ENCODE assay signal across 13 cellular contexts in genomic region chr10:130816116-130816901, GRCh38.
DNase-seq lines count a peak whose midpoint lies in the region; ATAC-seq and TF ChIP-seq lines count a peak whose summit lies in the region.
"Had no signal": no experiment of that assay in that cellular context is flagged by ENCODE, and none has a peak within 500 bp of the region (broad histone marks: within the 10 kb centered on the region; RNA-seq: fewer than 3 reads in every experiment).

No MANE protein-coding gene starts in this region.

- no peak overlapping the region for H3K27ac ChIP-seq in effector memory CD4-positive, alpha-beta T cell (ENCODE audit: insufficient read depth, low read length, poor library complexity, severe bottlenecking)
- H3K27ac ChIP-seq: BLaER1 treated with 17β-estradiol and CSF1 and Interleukin-3, amounts not matched to agents 10 nM and 100 nM had no signal

- H3K4me3 Mint-ChIP-seq in natural killer cell treated with Interleukin-12 subunit alpha and Interleukin-12 subunit beta and Interleukin-15 and Interleukin-18, amount 100 ng/mL, for 72 hours: no peak overlapping the region
- H3K4me3 Mint-ChIP-seq in natural killer cell: no peak overlapping the region
- H3K4me3 Mint-ChIP-seq in type B pancreatic cell: no peak overlapping the region
- H3K4me3 Mint-ChIP-seq: CD4-positive, CD25-positive, alpha-beta regulatory T cell had no signal

- H3K27me3 Mint-ChIP-seq in natural killer cell treated with Interleukin-12 subunit alpha and Interleukin-12 subunit beta and Interleukin-15 and Interleukin-18, amount 100 ng/mL, for 72 hours: no peaks in the 10 kb centered on the region
- H3K27me3 Mint-ChIP-seq in natural killer cell (ENCODE audit: low read depth in 2 of 2): no peaks in the 10 kb centered on the region
- peaks cover 4% of the 10 kb centered on the region for H3K27me3 Mint-ChIP-seq in type B pancreatic cell
- H3K27me3 Mint-ChIP-seq: CD4-positive, CD25-positive, alpha-beta regulatory T cell had no signal

- peak; percentile 39 to 40 for ATAC-seq in natural killer cell treated with Interleukin-12 subunit alpha and Interleukin-12 subunit beta and Interleukin-15 and Interleukin-18, amount 100 ng/mL, for 72 hours
- ATAC-seq in natural killer cell: no peak

- no peaks in the 10 kb centered on the region for H3K4me1 Mint-ChIP-seq in natural killer cell treated with Interleukin-12 subunit alpha and Interleukin-12 subunit beta and Interleukin-15 and Interleukin-18, amount 100 ng/mL, for 72 hours (ENCODE audit: low read depth in 2 of 2)
- no peaks in the 10 kb centered on the region for H3K4me1 Mint-ChIP-seq in natural killer cell
- no peaks in the 10 kb centered on the region for H3K4me1 Mint-ChIP-seq in type B pancreatic cell (ENCODE audit: unreplicated experiment)
- H3K4me1 Mint-ChIP-seq: CD4-positive, CD25-positive, alpha-beta regulatory T cell had no signal

- H3K4me1 ChIP-seq in effector memory CD4-positive, alpha-beta T cell (ENCODE audit: control insufficient read depth, insufficient read depth, low read length, poor library complexity, severe bottlenecking): no peaks in the 10 kb centered on the region
- H3K4me1 ChIP-seq: HAP-1 had no signal

- no peaks in the 10 kb centered on the region for H3K27me3 ChIP-seq in effector memory CD4-positive, alpha-beta T cell (replicated peaks; ENCODE audit: control insufficient read depth, insufficient read depth, low read length, poor library complexity, severe bottlenecking)
- H3K27me3 ChIP-seq: BLaER1 treated with 17β-estradiol and CSF1 and Interleukin-3, amounts not matched to agents 10 nM and 100 nM had no signal

- H3K9me3 Mint-ChIP-seq in natural killer cell treated with Interleukin-12 subunit alpha and Interleukin-12 subunit beta and Interleukin-15 and Interleukin-18, amount 100 ng/mL, for 72 hours: peaks cover 8% of the 10 kb centered on the region
- no peaks in the 10 kb centered on the region for H3K9me3 Mint-ChIP-seq in natural killer cell
- H3K9me3 Mint-ChIP-seq in type B pancreatic cell: no peaks in the 10 kb centered on the region

- no peaks in the 10 kb centered on the region for H3K36me3 ChIP-seq in effector memory CD4-positive, alpha-beta T cell (ENCODE audit: control insufficient read depth, insufficient read depth, low read length)
- H3K36me3 ChIP-seq: HAP-1 had no signal

- H3K4me3 ChIP-seq in effector memory CD4-positive, alpha-beta T cell (ENCODE audit: insufficient read depth, low read depth, low read length, poor library complexity, severe bottlenecking): no peak overlapping the region
- H3K4me3 ChIP-seq: BLaER1 treated with 17β-estradiol and CSF1 and Interleukin-3, amounts not matched to agents 10 nM and 100 nM; HAP-1 had no signal

- TF ChIP-seq CTCF in natural killer cell (IDR thresholded peaks at IDR 0.05) (no peak), type B pancreatic cell (conservative IDR thresholded peaks at IDR 0.05) (no peak)

- H3K36me3 Mint-ChIP-seq in natural killer cell treated with Interleukin-12 subunit alpha and Interleukin-12 subunit beta and Interleukin-15 and Interleukin-18, amount 100 ng/mL, for 72 hours: no peaks in the 10 kb centered on the region
- H3K36me3 Mint-ChIP-seq in natural killer cell (no peaks in the 10 kb centered on the region), type B pancreatic cell (no peaks in the 10 kb centered on the region)
- H3K36me3 Mint-ChIP-seq: CD4-positive, CD25-positive, alpha-beta regulatory T cell had no signal

- no peak for DNase-seq in natural killer cell treated with Interleukin-12 subunit alpha and Interleukin-12 subunit beta and Interleukin-15 and Interleukin-18, amount 100 ng/mL, for 72 hours (ENCODE audit: low spot score)
- DNase-seq in natural killer cell (no peak), islet precursor cell (peak; percentile 40), type B pancreatic cell (ENCODE audit: extremely low spot score, unreplicated experiment) (peak; percentile 44), posterior vena cava (ENCODE audit: low spot score) (no peak), RPMI8226 (no peak)
- DNase-seq in effector memory CD4-positive, alpha-beta T cell: no peak
- DNase-seq: ACHN; CD4-positive, CD25-positive, alpha-beta regulatory T cell; DMS53; GF-D8 had no signal

- intact Hi-C loops in natural killer cell (cut with micrococcal nuclease): no loop called here
- intact Hi-C loops in posterior vena cava (cut with DNase I): no loop called here

- no peaks in the 10 kb centered on the region for H3K9me3 ChIP-seq in effector memory CD4-positive, alpha-beta T cell (ENCODE audit: control insufficient read depth, low read length)

- no peak overlapping the region for H3K27ac Mint-ChIP-seq in natural killer cell treated with Interleukin-12 subunit alpha and Interleukin-12 subunit beta and Interleukin-15 and Interleukin-18, amount 100 ng/mL, for 72 hours
- H3K27ac Mint-ChIP-seq in natural killer cell (no peak overlapping the region), type B pancreatic cell (no peak overlapping the region)
- H3K27ac Mint-ChIP-seq: CD4-positive, CD25-positive, alpha-beta regulatory T cell had no signal

Comparison
In these comparisons a context has a peak if more than half of its experiments do, and no peak if none do; other contexts are left out.
1. ATAC-seq: peak in natural killer cell treated with Interleukin-12 subunit alpha and Interleukin-12 subunit beta and Interleukin-15 and Interleukin-18, amount 100 ng/mL, for 72 hours (2 of 2); none in natural killer cell (0 of 3).
2. DNase-seq: peak in islet precursor cell (single experiment) and type B pancreatic cell (single experiment); none in natural killer cell treated with Interleukin-12 subunit alpha and Interleukin-12 subunit beta and Interleukin-15 and Interleukin-18, amount 100 ng/mL, for 72 hours (single experiment), natural killer cell (single experiment), posterior vena cava (single experiment), RPMI8226 (single experiment) and effector memory CD4-positive, alpha-beta T cell (0 of 3).